20 cellular contexts compared by ENCODE assay signal in the genomic region with DNA sequence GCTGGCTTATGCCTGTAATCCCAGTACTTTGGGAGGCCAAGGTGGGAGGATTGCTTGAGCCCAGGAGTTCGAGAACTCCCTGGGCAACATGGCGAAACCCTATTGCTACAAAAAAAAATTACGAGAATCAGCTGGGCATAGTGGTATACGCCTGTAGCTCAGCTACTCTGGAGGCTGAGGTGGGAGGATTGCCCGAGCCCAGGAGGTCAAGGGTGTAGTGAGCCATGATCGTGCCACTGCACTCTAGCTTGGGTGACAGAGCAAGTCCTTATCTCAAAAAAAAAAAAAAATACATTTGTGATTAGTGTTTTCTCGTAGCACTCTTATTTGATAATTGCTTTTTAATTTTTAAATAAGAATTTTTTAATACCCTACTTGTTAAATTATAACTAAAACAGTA. TPM values are rescaled to one million over a fixed set of nuclear protein-coding genes. Genes with fewer than 3 reads are reported as not detected.
DNase-seq lines count a peak whose midpoint lies in the region; ATAC-seq, FAIRE-seq and TF ChIP-seq lines count a peak whose summit lies in the region.
"Had no signal": no experiment of that assay in that cellular context is flagged by ENCODE, and none has a peak within 500 bp of the region (broad histone marks: within the 10 kb centered on the region; RNA-seq: fewer than 3 reads in every experiment).

No MANE protein-coding gene starts in this region.

- TF ChIP-seq CTCF in A549 (IDR thresholded peaks at IDR 0.05) (no peak), HEK293 (tag by site-specific recombination; IDR thresholded peaks at IDR 0.05) (no peak), sigmoid colon (IDR thresholded peaks at IDR 0.05) (no peak)

- CTCF ChIA-PET in A549 (lab: Yijun Ruan, JAX) (no interaction called here), HEK293 (lab: Yijun Ruan, JAX) (interaction anchor here (0.5 to 0.7 kb wide), 2 partner anchors 133 to 284 kb away, joined by 3 to 4 read pairs; no protein-coding TSS in a partner anchor)

- peak overlapping the region; percentile 48 for H3K4me2 ChIP-seq in A549

- H3K9me3 ChIP-seq in A549 (no peaks in the 10 kb centered on the region), HEK293 (ENCODE audit: control insufficient read depth, insufficient read depth, low read depth, low read length) (no peaks in the 10 kb centered on the region), sigmoid colon (no peaks in the 10 kb centered on the region), MG63 (peaks cover 2% of the 10 kb centered on the region)
- H3K9me3 ChIP-seq: upper lobe of right lung had no signal

- POLR2A ChIA-PET in A549 (lab: Yijun Ruan, JAX), result interaction anchor here (2.2 kb wide), 1 partner anchor 19 kb away, joined by 7 read pairs; a partner anchor contains a TSS
- POLR2A ChIA-PET in HEK293 (lab: Yijun Ruan, JAX), result no interaction called here

- DNase-seq in A549 (ENCODE audit: low read depth in 1 of 2, low spot score in 1 of 2) (no peak), left ventricle myocardium superior (no peak), sigmoid colon (no peak), GF-D8 (lab: John Stamatoyannopoulos, UW) (no peak), MG63 (no peak), OCI-M2 (lab: John Stamatoyannopoulos, UW; ENCODE audit: unreplicated experiment) (no peak)
- DNase-seq: activated CD4-positive, alpha-beta memory T cell treated with anti-CD3 and anti-CD28 coated beads for 36 hours; activated T-cell treated with anti-CD3 and anti-CD28 coated beads, Interleukin-2, amount 50 U/mL, for 48 hours; AML-193; Calu3; caudate nucleus; immature natural killer cell; naive B cell; NCI-H510A; stimulated activated CD4-positive, alpha-beta T cell treated with anti-CD3 and anti-CD28 coated beads, Interleukin-15, amount 100 ng/mL, for 24 hours; stimulated activated naive CD4-positive, alpha-beta T cell; upper lobe of right lung had no signal

- H3K27ac ChIP-seq in A549 (no peak overlapping the region), HEK293 (ENCODE audit: extremely low read depth, low read depth, low read length) (peak overlapping the region; percentile 65), sigmoid colon (peak overlapping the region in 3 of 4 donors; percentile 5 to 70 (median 59))
- H3K27ac ChIP-seq: upper lobe of right lung had no signal

- H3K27me3 ChIP-seq in sigmoid colon, result no peaks in the 10 kb centered on the region
- H3K27me3 ChIP-seq in MG63, result no peaks in the 10 kb centered on the region
- H3K27me3 ChIP-seq: upper lobe of right lung had no signal

- no peak for TF ChIP-seq EP300 in A549 (IDR thresholded peaks at IDR 0.05)
- TF ChIP-seq EP300 in sigmoid colon (IDR thresholded peaks at IDR 0.05), result no peak

- H3K4me3 ChIP-seq in A549, result no peak overlapping the region
- no peak overlapping the region for H3K4me3 ChIP-seq in HEK293 (ENCODE audit: low read depth, low read length)
- no peak overlapping the region for H3K4me3 ChIP-seq in sigmoid colon
- no peak overlapping the region for H3K4me3 ChIP-seq in MG63
- H3K4me3 ChIP-seq: lung, upper lobe of right lung had no signal

- ATAC-seq in A549 (no peak), left ventricle myocardium superior (peak; percentile 26)

- H3K36me3 ChIP-seq in HEK293 (ENCODE audit: control insufficient read depth in 2 of 2, insufficient read depth in 1 of 2, low read length in 2 of 2), result peaks cover 8 to 11% of the 10 kb centered on the region in 2 experiments
- H3K36me3 ChIP-seq in sigmoid colon, result no peaks in the 10 kb centered on the region
- H3K36me3 ChIP-seq in MG63, result peaks cover 29% of the 10 kb centered on the region
- H3K36me3 ChIP-seq: upper lobe of right lung had no signal

- no peak for TF ChIP-seq POLR2A in A549 (IDR thresholded peaks at IDR 0.05; ENCODE audit: low read length)
- no peak for TF ChIP-seq POLR2A in sigmoid colon (IDR thresholded peaks at IDR 0.05)

- 93% methylated on average over 7 of the region's 7 CpGs for WGBS in A549 (ENCODE audit: missing lambda C conversion rate)
- WGBS in sigmoid colon, 2 donors, result 88 to 96% methylated on average over 7 of the region's 7 CpGs

- H3K4me1 ChIP-seq in A549, result peaks cover 48% of the 10 kb centered on the region
- H3K4me1 ChIP-seq in HEK293 (ENCODE audit: control insufficient read depth, insufficient read depth, low read length), result peaks cover 53% of the 10 kb centered on the region
- peaks cover 0 to 83% (median 61%) of the 10 kb centered on the region in 4 donors for H3K4me1 ChIP-seq in sigmoid colon

- FAIRE-seq in A549 (lab: Jason Lieb, UNC), result no peak

- no peak for TF ChIP-seq RAD21 in A549 (conservative IDR thresholded peaks at IDR 0.05 in 1 of 2, IDR thresholded peaks at IDR 0.05 in 1 of 2)

- intact Hi-C loops in left ventricle myocardium superior (cut with micrococcal nuclease), result no loop called here
- intact Hi-C loops in sigmoid colon (cut with DNase I), result no loop called here

TF ChIP-seq in A549, 52 proteins besides CTCF, POLR2A, EP300 and RAD21:
- TF ChIP-seq ZNF302 (CRISPR knock-in tag; IDR thresholded peaks at IDR 0.05) (no peak), NFE2L2 (conservative IDR thresholded peaks at IDR 0.05; ENCODE audit: low read length) (no peak), JUNB (IDR thresholded peaks at IDR 0.05) (no peak), BHLHE40 (IDR thresholded peaks at IDR 0.05; ENCODE audit: low read depth, low read length) (no peak), SREBF2 (IDR thresholded peaks at IDR 0.05) (no peak), KDM5A (IDR thresholded peaks at IDR 0.05) (no peak), TFCP2L1 (CRISPR knock-in tag; IDR thresholded peaks at IDR 0.05) (no peak)
- TF ChIP-seq, protein P1, sequence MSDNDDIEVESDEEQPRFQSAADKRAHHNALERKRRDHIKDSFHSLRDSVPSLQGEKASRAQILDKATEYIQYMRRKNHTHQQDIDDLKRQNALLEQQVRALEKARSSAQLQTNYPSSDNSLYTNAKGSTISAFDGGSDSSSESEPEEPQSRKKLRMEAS (IDR thresholded peaks at IDR 0.05), result no peak

TF ChIP-seq in HEK293, 187 proteins besides CTCF, POLR2A, EP300 and RAD21:
- no peak for TF ChIP-seq ZNF561 (tag by site-specific recombination; IDR thresholded peaks at IDR 0.05; ENCODE audit: borderline replicate concordance)
- TF ChIP-seq WT1 (tag by site-specific recombination; IDR thresholded peaks at IDR 0.05), result peak; percentile 11; the same call in 1 of the 2 replicates
- TF ChIP-seq ZNF555 (tag by site-specific recombination; conservative IDR thresholded peaks at IDR 0.05), result no peak
- TF ChIP-seq, protein P2, sequence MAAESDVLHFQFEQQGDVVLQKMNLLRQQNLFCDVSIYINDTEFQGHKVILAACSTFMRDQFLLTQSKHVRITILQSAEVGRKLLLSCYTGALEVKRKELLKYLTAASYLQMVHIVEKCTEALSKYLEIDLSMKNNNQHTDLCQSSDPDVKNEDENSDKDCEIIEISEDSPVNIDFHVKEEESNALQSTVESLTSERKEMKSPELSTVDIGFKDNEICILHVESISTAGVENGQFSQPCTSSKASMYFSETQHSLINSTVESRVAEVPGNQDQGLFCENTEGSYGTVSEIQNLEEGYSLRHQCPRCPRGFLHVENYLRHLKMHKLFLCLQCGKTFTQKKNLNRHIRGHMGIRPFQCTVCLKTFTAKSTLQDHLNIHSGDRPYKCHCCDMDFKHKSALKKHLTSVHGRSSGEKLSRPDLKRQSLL (tag by site-specific recombination; IDR thresholded peaks at IDR 0.05), result peak; percentile 30; the same call in 1 of the 2 replicates

RNA-seq across cellular contexts. Expression of a gene that starts 18.4 kb away (rescaled TPM):
- polyA plus RNA-seq in A549 (2011; rRNA removed) (71.0 and 78.1 TPM in 2 replicates), A549 (2017; fragmentation: RNase III; extraction: RNeasy Plus Mini Kit Qiagen cat#74134 plus additional on column Dnase treatment) (37.3 to 38.8 TPM (median 38.4 TPM) in 3 replicates), sigmoid colon (10 to 100 TPM; 12.6 to 17.9 (median 13.2) TPM)
- polyA plus RNA-seq in A549 (2012; cell fraction: cytosol; rRNA removed), result 13.0 and 15.2 TPM in 2 replicates
- 12.3 and 17.8 TPM in 2 replicates for polyA plus RNA-seq in A549 (2012; cell fraction: nucleus; rRNA removed)
- 56.7 and 65.1 TPM in 2 replicates for polyA minus RNA-seq in A549 (2011; rRNA and poly(A)+ RNA removed)
- total RNA-seq in left ventricle myocardium superior (25.2 TPM), sigmoid colon (10 to 100 TPM; 28.4 to 42.1 (median 34.3) TPM)
- 13.2 and 15.1 TPM in 2 replicates for total RNA-seq in MG63 (2014; rRNA removed; shearing (Covaris generic); ENCODE audit: low replicate concordance)

RNA-seq across cellular contexts. Expression of a gene that starts 51.0 kb away (rescaled TPM):
- polyA plus RNA-seq in A549 (2011; rRNA removed) (12.9 and 16.7 TPM in 2 replicates), A549 (2017; fragmentation: RNase III; extraction: RNeasy Plus Mini Kit Qiagen cat#74134 plus additional on column Dnase treatment) (5.5 to 6.0 TPM (median 5.7 TPM) in 3 replicates), sigmoid colon (1 to 10 TPM; 4.0 to 7.2 (median 4.9) TPM)
- polyA plus RNA-seq in A549 (2012; cell fraction: cytosol; rRNA removed), result 6.5 and 7.1 TPM in 2 replicates
- polyA plus RNA-seq in A549 (2012; cell fraction: nucleus; rRNA removed), result 2.0 and 2.7 TPM in 2 replicates
- polyA minus RNA-seq in A549 (2011; rRNA and poly(A)+ RNA removed), result 10.4 and 10.9 TPM in 2 replicates
- total RNA-seq in left ventricle myocardium superior (6.3 TPM), sigmoid colon (10 to 100 TPM in 3 of 4 donors, 1 to 10 TPM in 1; 9.1 to 17.8 (median 15.0) TPM)
- total RNA-seq in MG63 (2014; rRNA removed; shearing (Covaris generic); ENCODE audit: low replicate concordance), result 3.8 and 13.8 TPM in 2 replicates
- polyA plus RNA-seq: IgD-negative memory B cell had no signal

Comparison
In these comparisons a context has a peak if more than half of its experiments do, and no peak if none do; other contexts are left out.
1. H3K27ac ChIP-seq: peak in HEK293 (single experiment) and sigmoid colon (3 of 4); none in A549 (0 of 2).